ENCODE assay signal across 8 cellular contexts in the genomic region with DNA sequence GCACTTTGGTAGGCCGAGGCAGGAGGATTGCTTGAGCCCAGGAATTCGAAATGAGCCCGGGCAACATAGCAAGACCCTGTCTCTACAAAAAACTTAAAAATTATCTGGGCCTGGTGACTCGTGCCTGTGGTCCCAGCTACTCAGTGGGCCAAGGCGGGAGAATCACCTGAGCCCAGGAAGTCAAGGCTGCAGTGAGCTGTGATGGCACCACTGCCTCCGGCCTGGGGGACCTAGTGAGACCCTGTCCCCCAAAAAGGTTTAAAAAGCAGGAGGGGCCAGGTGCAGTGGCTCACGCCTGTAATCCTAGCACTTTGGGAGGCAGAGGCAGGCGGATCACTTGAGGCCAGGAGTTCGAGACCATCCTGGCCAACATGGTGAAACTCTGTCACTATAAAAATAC. TPM values are rescaled to one million over a fixed set of nuclear protein-coding genes. Genes with fewer than 3 reads are reported as not detected.
DNase-seq lines count a peak whose midpoint lies in the region; TF ChIP-seq lines count a peak whose summit lies in the region.
"Not testable (repeated sequence)": the region's sequence is repeated elsewhere in the genome, so short reads cannot be mapped to it uniquely, and the experiment has no call there.
"Had no signal": no experiment of that assay in that cellular context is flagged by ENCODE, and none has a peak within 500 bp of the region (broad histone marks: within the 10 kb centered on the region; RNA-seq: fewer than 3 reads in every experiment).

No MANE protein-coding gene starts in this region.

- DNase-seq in coronary artery (ENCODE audit: low spot score) (peak; percentile 11), right atrium auricular region (ENCODE audit: low spot score) (peak; percentile 11), mesenteric fat pad (ENCODE audit: low spot score) (peak; percentile 47), posterior vena cava (ENCODE audit: low spot score) (peak; percentile 49)

- TF ChIP-seq CTCF in coronary artery (IDR thresholded peaks at IDR 0.05); right atrium auricular region (IDR thresholded peaks at IDR 0.05): not testable (repeated sequence)

- not testable (repeated sequence) for H3K36me3 ChIP-seq in right atrium auricular region

- H3K4me3 ChIP-seq in coronary artery, right atrium auricular region: not testable (repeated sequence)

- H3K27me3 ChIP-seq in right atrium auricular region = not testable (repeated sequence)

- H3K9me3 ChIP-seq in right atrium auricular region = not testable (repeated sequence)

- H3K27ac ChIP-seq in coronary artery, right atrium auricular region: not testable (repeated sequence)

- H3K4me1 ChIP-seq in right atrium auricular region = not testable (repeated sequence)

- intact Hi-C loops in posterior vena cava (cut with DNase I) = not testable (repeated sequence)

RNA-seq across cellular contexts. Expression of gene CHST8, which starts 41.6 kb away (rescaled TPM):
- under 1 TPM in 1 of 2 donors, not detected in 1; 0.43 TPM for total RNA-seq in right atrium auricular region
- total RNA-seq in mesenteric fat pad = 1.4 TPM
- total RNA-seq in posterior vena cava = 1 to 10 TPM in 1 of 2 donors, under 1 TPM in 1; 0.97 to 1.3 TPM
- total RNA-seq: CD4-positive, alpha-beta memory T cell; CD8-positive, alpha-beta memory T cell; G401; GM12878 had no signal
